ENCODE assay signal across 9 cellular contexts in genomic region chr11:100863080-100863581, GRCh38.
DNase-seq lines count a peak whose midpoint lies in the region; ATAC-seq and TF ChIP-seq lines count a peak whose summit lies in the region.
"Had no signal": no experiment of that assay in that cellular context is flagged by ENCODE, and none has a peak within 500 bp of the region (broad histone marks: within the 10 kb centered on the region; RNA-seq: fewer than 3 reads in every experiment).

No MANE protein-coding gene starts in this region.

- H3K36me3 ChIP-seq in KMS-11 (ENCODE audit: insufficient read depth), result no peaks in the 10 kb centered on the region
- peaks cover 34% of the 10 kb centered on the region for H3K36me3 ChIP-seq in endodermal cell (ENCODE audit: control insufficient read depth, insufficient read depth, low read length)

- H3K27ac ChIP-seq in KMS-11, result peak overlapping the region; percentile 69
- no peak overlapping the region for H3K27ac ChIP-seq in endodermal cell (ENCODE audit: low read depth, low read length)
- H3K27ac ChIP-seq: SK-N-MC had no signal

- H3K4me3 ChIP-seq in GM12865 (ENCODE audit: low read depth, low read length) (no peak overlapping the region), KMS-11 (IDR thresholded peaks at IDR 0.05; ENCODE audit: insufficient read depth, low read depth, low read length) (no peak overlapping the region), endodermal cell (ENCODE audit: low read length) (no peak overlapping the region), skeletal muscle cell (ENCODE audit: low read depth, low read length) (no peak overlapping the region)
- H3K4me3 ChIP-seq: SK-N-MC had no signal

- H2AFZ ChIP-seq in KMS-11 (ENCODE audit: low read depth), result no peak overlapping the region

- peak; percentile 88 for ATAC-seq in GM21576 (IDR thresholded peaks at IDR 0.05; ENCODE audit: unreplicated experiment)
- no peak for ATAC-seq in HG03460 (IDR thresholded peaks at IDR 0.05; ENCODE audit: unreplicated experiment)

- WGBS in endodermal cell (ENCODE audit: insufficient coverage in 1 of 2, insufficient read length in 1 of 2), 2 experiments, result 83 to 100% methylated on average over 1 to 2 of the region's 2 CpGs

- peaks cover 49% of the 10 kb centered on the region for H3K4me1 Mint-ChIP-seq in endodermal cell

- H3K36me3 Mint-ChIP-seq in endodermal cell (ENCODE audit: low read depth), result peaks cover 32% of the 10 kb centered on the region

- H3K9me3 ChIP-seq in endodermal cell (ENCODE audit: control insufficient read depth, low read length), result no peaks in the 10 kb centered on the region

- H3K9ac ChIP-seq in KMS-11, result no peak overlapping the region
- H3K9ac ChIP-seq in endodermal cell (ENCODE audit: extremely low read depth, low read length, poor library complexity, severe bottlenecking), result no peak overlapping the region

- no peak overlapping the region for H3K4me3 Mint-ChIP-seq in endodermal cell

- TF ChIP-seq CTCF in GM12865 (IDR thresholded peaks at IDR 0.05; ENCODE audit: insufficient read depth, low read depth, low read length, missing control alignments) (no peak), KMS-11 (conservative IDR thresholded peaks at IDR 0.05; ENCODE audit: low read depth, low read length) (no peak), endodermal cell (conservative IDR thresholded peaks at IDR 0.05) (no peak)

- H3K27me3 ChIP-seq in KMS-11 (ENCODE audit: insufficient read depth, low read depth) (no peaks in the 10 kb centered on the region), endodermal cell (ENCODE audit: control insufficient read depth, insufficient read depth, low read length, poor library complexity, severe bottlenecking) (no peaks in the 10 kb centered on the region)

- H4K20me1 ChIP-seq in KMS-11 (ENCODE audit: insufficient read depth), result no peaks in the 10 kb centered on the region

- peak overlapping the region; percentile 12 for H3K27ac Mint-ChIP-seq in endodermal cell

- no peaks in the 10 kb centered on the region for H3K9me3 Mint-ChIP-seq in endodermal cell

- DNase-seq in GM12865 (ENCODE audit: low read depth) (peak; percentile 63), endodermal cell (no peak), skeletal muscle cell (ENCODE audit: low read depth) (peak; percentile 91), COLO668 (lab: John Stamatoyannopoulos, UW; ENCODE audit: unreplicated experiment) (no peak)
- DNase-seq in activated CD8-positive, alpha-beta memory T cell treated with anti-CD3 and anti-CD28 coated beads, Interleukin-2, amount 50 U/mL, for 4 hours, result no peak

- H3K4me1 ChIP-seq in KMS-11 (ENCODE audit: low read depth, poor library complexity, severe bottlenecking) (peaks cover 32% of the 10 kb centered on the region), endodermal cell (ENCODE audit: control insufficient read depth, insufficient read depth, low read length) (peaks cover 9% of the 10 kb centered on the region)

- H3K27me3 Mint-ChIP-seq in endodermal cell (ENCODE audit: insufficient read depth), result no peaks in the 10 kb centered on the region

- H3K4me2 ChIP-seq in KMS-11, result peak overlapping the region; percentile 54; the same call in 1 of the 2 replicates

- no peaks in the 10 kb centered on the region for H3K79me2 ChIP-seq in KMS-11 (ENCODE audit: insufficient read depth, low read depth)

Comparison
In these comparisons a context has a peak if more than half of its experiments do, and no peak if none do; other contexts are left out.
1. DNase-seq: peak in GM12865 (single experiment) and skeletal muscle cell (single experiment); none in endodermal cell (single experiment), COLO668 (single experiment) and activated CD8-positive, alpha-beta memory T cell treated with anti-CD3 and anti-CD28 coated beads, Interleukin-2, amount 50 U/mL, for 4 hours (single experiment).